10 cellular contexts compared by ENCODE assay signal in genomic region chr19:17778621-17779280, GRCh38. TPM values are rescaled to one million over a fixed set of nuclear protein-coding genes. Genes with fewer than 3 reads are reported as not detected.
DNase-seq lines count a peak whose midpoint lies in the region; ATAC-seq and TF ChIP-seq lines count a peak whose summit lies in the region.
"Had no signal": no experiment of that assay in that cellular context is flagged by ENCODE, and none has a peak within 500 bp of the region (broad histone marks: within the 10 kb centered on the region; RNA-seq: fewer than 3 reads in every experiment).

No MANE protein-coding gene starts in this region.

- CTCF ChIA-PET in WTC11 (lab: Charles Lee), result interaction anchor here (1.2 to 2.7 kb wide), 3 partner anchors 12 to 75 kb away, joined by 3 to 6 read pairs (median 4); no protein-coding TSS in a partner anchor

- POLR2A ChIA-PET in WTC11 (lab: Charles Lee), result no interaction called here

- WGBS in hepatocyte (ENCODE audit: low lambda C conversion rate, missing lambda C conversion rate), result 8% methylated on average over 27 of the region's 31 CpGs

- peaks cover 4% of the 10 kb centered on the region for H3K4me1 ChIP-seq in hepatocyte (ENCODE audit: insufficient read depth)

- no peaks in the 10 kb centered on the region for H3K9me2 ChIP-seq in hepatocyte (replicated peaks; ENCODE audit: insufficient read depth)

- no peaks in the 10 kb centered on the region for H4K20me1 ChIP-seq in hepatocyte (ENCODE audit: insufficient read depth, poor library complexity, severe bottlenecking)

- H2AFZ ChIP-seq in hepatocyte, result no peak overlapping the region

- H3K4me2 ChIP-seq in hepatocyte, result peak overlapping the region; percentile 78

- peak; percentile 11 for ATAC-seq in WTC11

- H3K27me3 Mint-ChIP-seq in HFFc6 (ENCODE audit: insufficient read depth), result no peaks in the 10 kb centered on the region; the same call in none of the 2 replicates
- no peaks in the 10 kb centered on the region for H3K27me3 Mint-ChIP-seq in WTC11 (ENCODE audit: low read depth)
- peaks cover 34% of the 10 kb centered on the region for H3K27me3 Mint-ChIP-seq in progenitor cell of endocrine pancreas

- no peak for DNase-seq in HFFc6
- DNase-seq in WTC11 (ENCODE audit: low spot score), result peak; percentile 54
- DNase-seq in hepatocyte (ENCODE audit: low spot score), result no peak
- DNase-seq in progenitor cell of endocrine pancreas (ENCODE audit: low spot score, unreplicated experiment), result no peak
- DNase-seq in DMS79 treated with DMSO at 0.1 percent for 48 hours (lab: John Stamatoyannopoulos, UW), result no peak
- DNase-seq in NCI-H187 (lab: John Stamatoyannopoulos, UW), result no peak
- DNase-seq in activated naive CD4-positive, alpha-beta T cell treated with Interleukin-2 at 50 U/mL for 16 hours, result no peak

- no peaks in the 10 kb centered on the region for H3K9me3 ChIP-seq in hepatocyte (ENCODE audit: low read depth)

- H3K27ac Mint-ChIP-seq in HFFc6 (no peak overlapping the region), WTC11 (peak overlapping the region; percentile 58), progenitor cell of endocrine pancreas (no peak overlapping the region)

- no peaks in the 10 kb centered on the region for H3K36me3 ChIP-seq in hepatocyte (replicated peaks; ENCODE audit: insufficient read depth, low read depth)

- no peaks in the 10 kb centered on the region for H3K9me3 Mint-ChIP-seq in HFFc6
- H3K9me3 Mint-ChIP-seq in WTC11, result no peaks in the 10 kb centered on the region
- no peaks in the 10 kb centered on the region for H3K9me3 Mint-ChIP-seq in progenitor cell of endocrine pancreas (ENCODE audit: low read depth)

- H3K4me1 Mint-ChIP-seq in HFFc6 (ENCODE audit: low read depth) (no peaks in the 10 kb centered on the region), WTC11 (peaks cover 11% of the 10 kb centered on the region), progenitor cell of endocrine pancreas (ENCODE audit: low read depth) (peaks cover 3% of the 10 kb centered on the region)

- no peak overlapping the region for H3K4me3 ChIP-seq in hepatocyte
- H3K4me3 ChIP-seq: GM12878 had no signal

- no peak for TF ChIP-seq CTCF in HFFc6 (IDR thresholded peaks at IDR 0.05)
- no peak for TF ChIP-seq CTCF in WTC11 (IDR thresholded peaks at IDR 0.05)
- no peak for TF ChIP-seq CTCF in hepatocyte (IDR thresholded peaks at IDR 0.05; ENCODE audit: poor library complexity)
- no peak for TF ChIP-seq CTCF in progenitor cell of endocrine pancreas (IDR thresholded peaks at IDR 0.05; ENCODE audit: unreplicated experiment)

- H3K4me3 Mint-ChIP-seq in HFFc6 (peak overlapping the region; percentile 17; the same call in 1 of the 2 replicates), WTC11 (peak overlapping the region; percentile 83), progenitor cell of endocrine pancreas (ENCODE audit: low read depth) (peak overlapping the region; percentile 26)

- no peaks in the 10 kb centered on the region for H3K36me3 Mint-ChIP-seq in HFFc6 (ENCODE audit: low read depth)
- peaks cover 6% of the 10 kb centered on the region for H3K36me3 Mint-ChIP-seq in WTC11
- H3K36me3 Mint-ChIP-seq in progenitor cell of endocrine pancreas (ENCODE audit: insufficient read depth), result no peaks in the 10 kb centered on the region

- H3K27me3 ChIP-seq in hepatocyte, result no peaks in the 10 kb centered on the region

- H3K27ac ChIP-seq in hepatocyte, result no peak overlapping the region

- no peaks in the 10 kb centered on the region for H3K79me2 ChIP-seq in hepatocyte

TF ChIP-seq in WTC11, 78 proteins besides CTCF, POLR2A, EP300 and RAD21 (continues in another document):
- TF ChIP-seq ZNF423 (CRISPR knock-in tag; IDR thresholded peaks at IDR 0.05), result peak; percentile 48; the same call in 1 of the 2 replicates
- no peak for TF ChIP-seq HMGXB4 (CRISPR knock-in tag; IDR thresholded peaks at IDR 0.05)
- peak; percentile 94 for TF ChIP-seq PRDM15 (CRISPR knock-in tag; IDR thresholded peaks at IDR 0.05)
- no peak for TF ChIP-seq ATF1 (CRISPR knock-in tag; IDR thresholded peaks at IDR 0.05)
- no peak for TF ChIP-seq NR1H2 (CRISPR knock-in tag; IDR thresholded peaks at IDR 0.05)
- TF ChIP-seq CREB1 (CRISPR knock-in tag; IDR thresholded peaks at IDR 0.05), result no peak
- 0 out of 2 replicates have a peak, but pooled peaks have one; percentile 36 for TF ChIP-seq ELF4 (CRISPR knock-in tag; IDR thresholded peaks at IDR 0.05; ENCODE audit: low read depth)
- 0 out of 2 replicates have a peak, but pooled peaks have one; percentile 27 for TF ChIP-seq TP53 (CRISPR knock-in tag; IDR thresholded peaks at IDR 0.05)
- TF ChIP-seq ERG (CRISPR knock-in tag; IDR thresholded peaks at IDR 0.05), result no peak
- TF ChIP-seq CDX4 (CRISPR knock-in tag; IDR thresholded peaks at IDR 0.05; ENCODE audit: borderline replicate concordance), result no peak

RNA-seq across cellular contexts. Expression of gene B3GNT3, which starts 16.2 kb away (rescaled TPM):
- total RNA-seq in HFFc6 (2021; fragmentation: NEBNext Ultra II Directional; extraction: Animal tissue kit (Norgen Biotek cat#: 25700)), result not detected
- total RNA-seq in WTC11 (2021), result 1.2 to 1.9 TPM (median 1.3 TPM) in 3 replicates
- total RNA-seq in hepatocyte, result 19.1 and 22.6 TPM in 2 replicates
- polyA plus RNA-seq in hepatocyte, result 14.6 and 16.7 TPM in 2 replicates
- total RNA-seq in progenitor cell of endocrine pancreas, result 0.13 TPM in 1 of 2 replicates, not detected in the other
- total RNA-seq: dermis blood vessel endothelial cell, GM12878, occipital lobe had no signal
- polyA plus RNA-seq: GM12878 had no signal

RNA-seq across cellular contexts. Expression of gene FCHO1, which starts 27.5 kb away (rescaled TPM):
- 1 to 10 TPM in 1 of 6 experiments, under 1 TPM in 5; 0.31 to 1.1 (median 0.40) TPM for total RNA-seq in HFFc6 (2021; fragmentation: NEBNext Ultra II Directional; extraction: Animal tissue kit (Norgen Biotek cat#: 25700))
- 22.8 to 26.8 TPM (median 25.1 TPM) in 3 replicates for total RNA-seq in WTC11 (2021)
- 2.1 and 2.2 TPM in 2 replicates for total RNA-seq in hepatocyte
- polyA plus RNA-seq in hepatocyte, result 1.9 and 2.3 TPM in 2 replicates
- 0.98 and 2.2 TPM in 2 replicates for total RNA-seq in progenitor cell of endocrine pancreas

RNA-seq across cellular contexts. Expression of gene INSL3, which starts 42.6 kb away (rescaled TPM):
- total RNA-seq in HFFc6 (2021; fragmentation: NEBNext Ultra II Directional; extraction: Animal tissue kit (Norgen Biotek cat#: 25700)), result not detected
- total RNA-seq in WTC11 (2021), result 0.79 to 1.2 TPM (median 1.2 TPM) in 3 replicates
- total RNA-seq in hepatocyte, result not detected in 2 replicates
- polyA plus RNA-seq in hepatocyte, result 0.21 and 0.35 TPM in 2 replicates
- not detected in 2 replicates for total RNA-seq in progenitor cell of endocrine pancreas
- total RNA-seq: dermis blood vessel endothelial cell, occipital lobe had no signal

RNA-seq across cellular contexts. Expression of gene MAP1S, which starts 59.5 kb away (rescaled TPM):
- 10 to 100 TPM; 56.0 to 77.9 (median 68.2) TPM for total RNA-seq in HFFc6 (2021; fragmentation: NEBNext Ultra II Directional; extraction: Animal tissue kit (Norgen Biotek cat#: 25700))
- total RNA-seq in WTC11 (2021) (115 to 124 TPM (median 120 TPM) in 3 replicates), hepatocyte (7.7 and 9.5 TPM in 2 replicates), progenitor cell of endocrine pancreas (74.9 and 94.2 TPM in 2 replicates)
- 37.1 and 52.7 TPM in 2 replicates for polyA plus RNA-seq in hepatocyte

Comparison
In these comparisons a context has a peak if more than half of its experiments do, and no peak if none do; other contexts are left out.
1. H3K4me3 Mint-ChIP-seq: peak in every context shown above with its lines; median percentile 83 in WTC11; 26 in progenitor cell of endocrine pancreas; 17 in HFFc6.